11 cellular contexts compared by ENCODE assay signal in the genomic region with DNA sequence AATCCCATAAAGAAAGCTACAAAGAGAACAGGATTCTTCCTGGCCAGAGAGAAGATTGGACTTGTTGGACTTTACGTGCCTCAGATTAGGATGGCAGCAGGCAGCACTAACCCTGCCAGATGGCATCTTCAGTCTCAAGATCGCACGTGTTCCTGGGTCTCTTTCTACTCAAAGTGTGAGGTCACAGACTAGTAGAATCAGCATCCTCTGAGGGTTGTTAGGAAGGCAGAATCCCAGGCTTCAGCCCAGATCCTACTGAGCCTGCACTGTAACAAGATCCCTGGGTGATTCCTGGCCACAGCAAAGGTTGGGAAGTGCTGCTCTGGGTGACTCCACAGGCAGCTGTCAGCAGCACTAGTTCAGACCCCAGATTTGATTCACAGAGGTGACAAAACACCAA. TPM values are rescaled to one million over a fixed set of nuclear protein-coding genes. Genes with fewer than 3 reads are reported as not detected.
A peak's percentile ranks its signal among the peaks of the same experiment; 100 is the strongest.
DNase-seq lines count a peak whose midpoint lies in the region; ATAC-seq and TF ChIP-seq lines count a peak whose summit lies in the region.
"Had no signal": no experiment of that assay in that cellular context is flagged by ENCODE, and none has a peak within 500 bp of the region (broad histone marks: within the 10 kb centered on the region; RNA-seq: fewer than 3 reads in every experiment).

No MANE protein-coding gene starts in this region.

- peaks cover 2 to 97% (median 35%) of the 10 kb centered on the region in 4 donors for H3K4me1 ChIP-seq in right lobe of liver
- peaks cover 0 to 72% (median 42%) of the 10 kb centered on the region in 4 donors for H3K4me1 ChIP-seq in tibial nerve

- ATAC-seq in right lobe of liver (no peak), GM18505 (IDR thresholded peaks at IDR 0.05; ENCODE audit: unreplicated experiment) (no peak)
- ATAC-seq: effector memory CD8-positive, alpha-beta T cell had no signal

- H3K9me3 ChIP-seq in right lobe of liver (no peaks in the 10 kb centered on the region), tibial nerve (no peaks in the 10 kb centered on the region)
- H3K9me3 ChIP-seq: mucosa of descending colon had no signal

- TF ChIP-seq POLR2A in right lobe of liver (IDR thresholded peaks at IDR 0.05) (no peak), tibial nerve (IDR thresholded peaks at IDR 0.05) (no peak), GM18505 (IDR thresholded peaks at IDR 0.05; ENCODE audit: borderline replicate concordance, extremely low read depth, insufficient read depth, insufficient read length) (no peak)

- H3K27me3 ChIP-seq in right lobe of liver = no peaks in the 10 kb centered on the region
- H3K27me3 ChIP-seq in tibial nerve = no peaks in the 10 kb centered on the region

- peak; percentile 14 for DNase-seq in DMS153 (lab: John Stamatoyannopoulos, UW)
- DNase-seq in DMS153 treated with DMSO at 0.1 percent for 48 hours (lab: John Stamatoyannopoulos, UW; ENCODE audit: unreplicated experiment) = no peak
- DNase-seq in cerebellar cortex (ENCODE audit: low spot score) = peak; percentile 50
- no peak for DNase-seq in right lobe of liver
- no peak for DNase-seq in tibial nerve (ENCODE audit: low spot score in 2 of 2)
- no peak for DNase-seq in NCI-H1417 (lab: John Stamatoyannopoulos, UW)
- DNase-seq in GDM1 (lab: John Stamatoyannopoulos, UW) = no peak
- DNase-seq: effector memory CD8-positive, alpha-beta T cell had no signal

- H3K36me3 ChIP-seq in right lobe of liver = no peaks in the 10 kb centered on the region
- H3K36me3 ChIP-seq in tibial nerve = no peaks in the 10 kb centered on the region

- intact Hi-C loops in right lobe of liver (cut with DNase I) = no loop called here

- WGBS in right lobe of liver (ENCODE audit: insufficient coverage, low coverage, low lambda C conversion rate, missing lambda C conversion rate) = 40% methylated on average over 1 of the region's 3 CpGs
- 62 to 81% methylated on average over 3 of the region's 3 CpGs for WGBS in tibial nerve, 2 donors

- TF ChIP-seq CTCF in right lobe of liver (IDR thresholded peaks at IDR 0.05) (no peak), tibial nerve (IDR thresholded peaks at IDR 0.05) (no peak)

- peak overlapping the region; percentile 7 to 45 (median 39) for H3K27ac ChIP-seq in right lobe of liver
- H3K27ac ChIP-seq in tibial nerve = peak overlapping the region; percentile 78 to 94 (median 85)
- H3K27ac ChIP-seq: 22Rv1 had no signal

- TF ChIP-seq EP300 in tibial nerve (IDR thresholded peaks at IDR 0.05) = no peak

- H3K4me3 ChIP-seq in right lobe of liver (no peak overlapping the region), tibial nerve (no peak overlapping the region)
- H3K4me3 ChIP-seq: mucosa of descending colon had no signal

RNA-seq across cellular contexts. Expression of gene EPAS1, which starts 39.4 kb away (rescaled TPM):
- total RNA-seq in right lobe of liver (100 to 1,000 TPM; 101 to 232 (median 170) TPM), tibial nerve (100 to 1,000 TPM; 110 to 451 (median 231) TPM)

Comparison
In these comparisons a context has a peak if more than half of its experiments do, and no peak if none do; other contexts are left out.
1. DNase-seq: peak in DMS153 (single experiment) and cerebellar cortex (single experiment); none in DMS153 treated with DMSO at 0.1 percent for 48 hours (single experiment), right lobe of liver (0 of 3), tibial nerve (0 of 2), NCI-H1417 (0 of 3) and GDM1 (single experiment).